In the genomic region with DNA sequence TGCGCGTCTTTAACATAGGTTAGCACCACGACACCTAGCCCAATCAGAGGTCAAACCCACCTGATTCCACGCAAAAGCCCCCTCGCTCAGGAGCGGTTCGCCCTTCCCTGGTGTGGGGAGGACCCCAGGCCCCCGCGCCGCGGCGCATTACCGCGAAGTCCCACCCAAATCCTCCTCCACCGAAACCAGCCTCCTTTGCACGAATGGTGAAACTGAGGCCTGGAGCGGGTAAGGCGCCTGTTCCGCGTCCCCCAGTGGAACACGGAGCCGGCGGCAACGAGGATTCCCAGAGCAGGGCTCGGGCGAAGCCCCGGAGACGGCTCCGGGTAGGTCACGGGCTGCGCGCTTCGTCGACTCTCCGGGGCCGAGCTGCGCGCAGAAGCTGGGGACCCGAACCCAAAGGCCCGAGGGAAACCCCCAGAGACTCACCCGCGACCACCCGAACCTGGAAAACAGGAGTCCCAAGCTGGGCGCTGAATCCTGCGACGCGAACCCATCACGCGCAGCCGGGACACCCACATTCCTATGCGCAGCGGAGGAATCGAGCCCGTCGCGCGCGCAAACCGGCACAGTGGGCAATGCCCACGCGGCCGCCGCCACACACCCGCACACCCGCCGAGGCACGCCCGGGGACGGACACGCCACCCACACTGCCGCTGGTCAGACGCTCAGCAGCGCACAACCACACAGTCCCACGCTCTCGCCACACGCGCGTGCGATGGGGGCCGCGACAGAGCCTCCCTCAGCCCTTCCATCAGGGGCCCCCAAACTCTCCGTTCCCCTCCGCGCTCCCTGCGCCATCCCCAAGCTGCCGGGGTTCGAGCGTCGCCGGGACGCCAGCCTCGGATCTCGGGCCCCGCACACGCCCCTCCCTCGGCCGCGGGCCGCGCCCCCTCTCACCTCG, we compare ENCODE assay signal across 8 cellular contexts. TPM values are rescaled to one million over a fixed set of nuclear protein-coding genes. Genes with fewer than 3 reads are reported as not detected.
DNase-seq lines count a peak whose midpoint lies in the region; ATAC-seq and TF ChIP-seq lines count a peak whose summit lies in the region.

No MANE protein-coding gene starts in this region.

- no peaks in the 10 kb centered on the region for H3K36me3 ChIP-seq in right lobe of liver
- H3K36me3 ChIP-seq in upper lobe of left lung = no peaks in the 10 kb centered on the region

- H3K4me1 ChIP-seq in right lobe of liver = peaks cover 0 to 9% (median 0%) of the 10 kb centered on the region in 4 donors
- H3K4me1 ChIP-seq in upper lobe of left lung = peaks cover 13 to 25% (median 22%) of the 10 kb centered on the region in 4 donors

- H3K4me3 Mint-ChIP-seq in brain = peak overlapping the region; percentile 65 to 77 (median 72)

- 2% methylated on average over 15 of the region's 101 CpGs for WGBS in right lobe of liver (ENCODE audit: insufficient coverage, low coverage, low lambda C conversion rate, missing lambda C conversion rate)
- 1 to 3% methylated on average over 16 to 55 of the region's 101 CpGs for WGBS in upper lobe of left lung, 2 donors

- DNase-seq in right lobe of liver (no peak), upper lobe of left lung (peak in 1 of 2 donors; percentile 88), NCI-H1694 treated with DMSO at 0.1 percent for 48 hours (lab: John Stamatoyannopoulos, UW) (no peak), NCI-H510A treated with DMSO at 0.1 percent for 48 hours (lab: John Stamatoyannopoulos, UW) (no peak), hippocampal formation (lab: John Stamatoyannopoulos, UW) (no peak)

- H3K27ac Mint-ChIP-seq in brain = no peak overlapping the region

- H3K4me3 ChIP-seq in right lobe of liver (peak overlapping the region; percentile 37 to 56 (median 43)), upper lobe of left lung (peak overlapping the region; percentile 22 to 69 (median 58))

- no peak for TF ChIP-seq EP300 in upper lobe of left lung (IDR thresholded peaks at IDR 0.05)

- TF ChIP-seq POLR2A in right lobe of liver (IDR thresholded peaks at IDR 0.05) = no peak
- TF ChIP-seq POLR2A in upper lobe of left lung (IDR thresholded peaks at IDR 0.05) = no peak

- H3K27ac ChIP-seq in right lobe of liver (no peak overlapping the region), upper lobe of left lung (no peak overlapping the region)

- peaks cover 89% of the 10 kb centered on the region for H3K27me3 Mint-ChIP-seq in brain

- ATAC-seq in GM19023 (IDR thresholded peaks at IDR 0.05; ENCODE audit: unreplicated experiment) = peak; percentile 32
- peak; percentile 10 for ATAC-seq in HG03432 (IDR thresholded peaks at IDR 0.05; ENCODE audit: unreplicated experiment)
- ATAC-seq in right lobe of liver = peak in 2 of 4 donors; percentile 9 to 11
- ATAC-seq in upper lobe of left lung (ENCODE audit: low FRiP score in 2 of 2) = peak in 1 of 2 donors; percentile 20

- H3K27me3 ChIP-seq in right lobe of liver (peaks cover 0 to 6% of the 10 kb centered on the region in 2 donors), upper lobe of left lung (peaks cover 0 to 31% (median 20%) of the 10 kb centered on the region in 4 donors)

- TF ChIP-seq CTCF in brain (conservative IDR thresholded peaks at IDR 0.05) (no peak), right lobe of liver (IDR thresholded peaks at IDR 0.05) (no peak), upper lobe of left lung (IDR thresholded peaks at IDR 0.05) (no peak)

- H3K9me3 ChIP-seq in right lobe of liver = no peaks in the 10 kb centered on the region
- no peaks in the 10 kb centered on the region for H3K9me3 ChIP-seq in upper lobe of left lung

- intact Hi-C loops in right lobe of liver (cut with DNase I) = no loop called here

- peaks cover 5 to 14% (median 9%) of the 10 kb centered on the region in 5 experiments for H3K9me3 Mint-ChIP-seq in brain

- H3K36me3 Mint-ChIP-seq in brain = no peaks in the 10 kb centered on the region

- H3K4me1 Mint-ChIP-seq in brain = peaks cover 11% of the 10 kb centered on the region

RNA-seq across cellular contexts. Expression of a gene that starts 0.5 kb away (rescaled TPM):
- polyA plus RNA-seq in brain (ENCODE audit: insufficient read depth, low read depth, low replicate concordance) = 0.44 TPM
- total RNA-seq in right lobe of liver (not detected), upper lobe of left lung (1 to 10 TPM in 1 of 6 donors, under 1 TPM in 1, not detected in 4; 0.26 to 1.0 TPM)
